Comparison of ENCODE assay signal across 16 cellular contexts in genomic region chrX:16856744-16857143, GRCh38. TPM values are rescaled to one million over a fixed set of nuclear protein-coding genes. Genes with fewer than 3 reads are reported as not detected.
DNase-seq lines count a peak whose midpoint lies in the region; ATAC-seq, FAIRE-seq and TF ChIP-seq lines count a peak whose summit lies in the region.
"Had no signal": no experiment of that assay in that cellular context is flagged by ENCODE, and none has a peak within 500 bp of the region (broad histone marks: within the 10 kb centered on the region; RNA-seq: fewer than 3 reads in every experiment).

No MANE protein-coding gene starts in this region.

- no peak overlapping the region for H3K4me2 ChIP-seq in astrocyte (ENCODE audit: low read length)

- no peaks in the 10 kb centered on the region for H3K9me3 ChIP-seq in astrocyte (ENCODE audit: insufficient read depth, low read depth, low read length)
- H3K9me3 ChIP-seq: Caco-2 had no signal

- peak overlapping the region; percentile 68 for H3K27ac Mint-ChIP-seq in activated T-cell treated with anti-CD3 and anti-CD28 coated beads, Interleukin-2, amount 50 U/mL, for 72 hours
- no peak overlapping the region for H3K27ac Mint-ChIP-seq in astrocyte (ENCODE audit: unreplicated experiment)
- H3K27ac Mint-ChIP-seq in natural killer cell treated with Interleukin-12 subunit alpha and Interleukin-12 subunit beta and Interleukin-15 and Interleukin-18, amount 100 ng/mL, for 72 hours: peak overlapping the region; percentile 79 to 93

- peak overlapping the region in 1 of 2 donors; percentile 53 for H3K4me3 Mint-ChIP-seq in activated T-cell treated with anti-CD3 and anti-CD28 coated beads, Interleukin-2, amount 50 U/mL, for 72 hours
- no peak overlapping the region for H3K4me3 Mint-ChIP-seq in astrocyte (ENCODE audit: unreplicated experiment)
- no peak overlapping the region for H3K4me3 Mint-ChIP-seq in natural killer cell treated with Interleukin-12 subunit alpha and Interleukin-12 subunit beta and Interleukin-15 and Interleukin-18, amount 100 ng/mL, for 72 hours
- H3K4me3 Mint-ChIP-seq: CD4-positive, CD25-positive, alpha-beta regulatory T cell; H9 had no signal

- no peak overlapping the region for H2AFZ ChIP-seq in astrocyte (ENCODE audit: low read depth, low read length)

- H3K4me1 ChIP-seq in astrocyte (ENCODE audit: insufficient read depth, low read length): peaks cover 10% of the 10 kb centered on the region
- H3K4me1 ChIP-seq: Caco-2 had no signal

- peaks cover 63% of the 10 kb centered on the region for H3K79me2 ChIP-seq in astrocyte (ENCODE audit: insufficient read depth, low read length)

- H3K36me3 Mint-ChIP-seq in activated T-cell treated with anti-CD3 and anti-CD28 coated beads, Interleukin-2, amount 50 U/mL, for 72 hours (ENCODE audit: insufficient read depth in 2 of 2): peaks cover 15 to 35% of the 10 kb centered on the region in 2 donors
- H3K36me3 Mint-ChIP-seq in astrocyte (ENCODE audit: low read depth, unreplicated experiment): peaks cover 5% of the 10 kb centered on the region
- peaks cover 6% of the 10 kb centered on the region for H3K36me3 Mint-ChIP-seq in natural killer cell treated with Interleukin-12 subunit alpha and Interleukin-12 subunit beta and Interleukin-15 and Interleukin-18, amount 100 ng/mL, for 72 hours

- no peak for TF ChIP-seq CTCF in astrocyte (IDR thresholded peaks at IDR 0.05; ENCODE audit: insufficient read depth, low read depth, low read length)

- H3K27me3 Mint-ChIP-seq in activated T-cell treated with anti-CD3 and anti-CD28 coated beads, Interleukin-2, amount 50 U/mL, for 72 hours (ENCODE audit: low read depth): peaks cover 8% of the 10 kb centered on the region
- H3K27me3 Mint-ChIP-seq in astrocyte (ENCODE audit: low read depth, unreplicated experiment): no peaks in the 10 kb centered on the region
- H3K27me3 Mint-ChIP-seq in natural killer cell treated with Interleukin-12 subunit alpha and Interleukin-12 subunit beta and Interleukin-15 and Interleukin-18, amount 100 ng/mL, for 72 hours: peaks cover 0 to 3% of the 10 kb centered on the region in 2 donors
- H3K27me3 Mint-ChIP-seq: CD4-positive, CD25-positive, alpha-beta regulatory T cell had no signal

- no peak overlapping the region for H3K9ac ChIP-seq in astrocyte (ENCODE audit: low read length)

- ATAC-seq in activated T-cell treated with anti-CD3 and anti-CD28 coated beads, Interleukin-2, amount 50 U/mL, for 72 hours (replicated peaks in 1 of 2): no peak
- ATAC-seq in natural killer cell treated with Interleukin-12 subunit alpha and Interleukin-12 subunit beta and Interleukin-15 and Interleukin-18, amount 100 ng/mL, for 72 hours: no peak
- ATAC-seq in GM18867 (IDR thresholded peaks at IDR 0.05; ENCODE audit: unreplicated experiment): no peak

- peaks cover 35% of the 10 kb centered on the region for H3K36me3 ChIP-seq in astrocyte (ENCODE audit: insufficient read depth, low read length)

- H3K27me3 ChIP-seq in astrocyte (ENCODE audit: insufficient read depth, low read length): no peaks in the 10 kb centered on the region

- FAIRE-seq in G401.6 (lab: Jason Lieb, UNC) (peak; percentile 19), astrocyte (lab: Jason Lieb, UNC) (peak; percentile 98)

- H4K20me1 ChIP-seq in astrocyte (ENCODE audit: insufficient read depth, low read length): peaks cover 2% of the 10 kb centered on the region

- H3K4me1 Mint-ChIP-seq in activated T-cell treated with anti-CD3 and anti-CD28 coated beads, Interleukin-2, amount 50 U/mL, for 72 hours (ENCODE audit: low read depth): peaks cover 68% of the 10 kb centered on the region
- no peaks in the 10 kb centered on the region for H3K4me1 Mint-ChIP-seq in astrocyte (ENCODE audit: low read depth, unreplicated experiment)
- H3K4me1 Mint-ChIP-seq in natural killer cell treated with Interleukin-12 subunit alpha and Interleukin-12 subunit beta and Interleukin-15 and Interleukin-18, amount 100 ng/mL, for 72 hours (ENCODE audit: low read depth in 2 of 2): peaks cover 31 to 32% of the 10 kb centered on the region in 2 donors

- H3K9me3 Mint-ChIP-seq in activated T-cell treated with anti-CD3 and anti-CD28 coated beads, Interleukin-2, amount 50 U/mL, for 72 hours: no peaks in the 10 kb centered on the region
- H3K9me3 Mint-ChIP-seq in astrocyte (ENCODE audit: unreplicated experiment): peaks cover 5% of the 10 kb centered on the region
- no peaks in the 10 kb centered on the region for H3K9me3 Mint-ChIP-seq in natural killer cell treated with Interleukin-12 subunit alpha and Interleukin-12 subunit beta and Interleukin-15 and Interleukin-18, amount 100 ng/mL, for 72 hours
- H3K9me3 Mint-ChIP-seq: CD4-positive, CD25-positive, alpha-beta regulatory T cell had no signal

- DNase-seq in activated T-cell treated with anti-CD3 and anti-CD28 coated beads, Interleukin-2, amount 50 U/mL, for 72 hours: no peak
- no peak for DNase-seq in activated T-cell treated with anti-CD3 and anti-CD28 coated beads, Interleukin-2, amount 50 U/mL, for 48 hours
- DNase-seq in astrocyte (ENCODE audit: low read depth) (no peak), DMS79 treated with DMSO at 0.1 percent for 48 hours (lab: John Stamatoyannopoulos, UW) (no peak)
- DNase-seq in natural killer cell treated with Interleukin-12 subunit alpha and Interleukin-12 subunit beta and Interleukin-15 and Interleukin-18, amount 100 ng/mL, for 72 hours (ENCODE audit: low spot score): no peak
- no peak for DNase-seq in stimulated activated naive CD4-positive, alpha-beta T cell treated with Interleukin-2 at 50 U/mL for 16 hours (lab: John Stamatoyannopoulos, UW)
- DNase-seq: ACHN, AML-193, Caco-2, H9, NCI-H187, SHP77 had no signal

- H3K27ac ChIP-seq in astrocyte (ENCODE audit: low read depth, low read length): no peak overlapping the region
- H3K27ac ChIP-seq: HL-60 had no signal

- no peak overlapping the region for H3K4me3 ChIP-seq in astrocyte (ENCODE audit: insufficient read depth, low read depth, low read length)

RNA-seq across cellular contexts. Expression of gene RBBP7, which starts 13.4 kb away (rescaled TPM):
- 100 to 1,000 TPM; 234 to 265 TPM for total RNA-seq in activated T-cell treated with anti-CD3 and anti-CD28 coated beads, Interleukin-2, amount 50 U/mL, for 72 hours
- 77.6 and 86.1 TPM in 2 replicates for total RNA-seq in astrocyte
- 100 to 1,000 TPM; 131 to 157 TPM for total RNA-seq in natural killer cell treated with Interleukin-12 subunit alpha and Interleukin-12 subunit beta and Interleukin-15 and Interleukin-18, amount 100 ng/mL, for 72 hours
